In genomic region chr20:51830538-51830937, GRCh38 we compare ENCODE assay signal across 33 cellular contexts. TPM values are rescaled to one million over a fixed set of nuclear protein-coding genes. Genes with fewer than 3 reads are reported as not detected.
"Had no signal": no experiment of that assay in that cellular context is flagged by ENCODE, and none has a peak within 500 bp of the region (broad histone marks: within the 10 kb centered on the region; RNA-seq: fewer than 3 reads in every experiment).

No MANE protein-coding gene starts in this region.

- H3K4me3 Mint-ChIP-seq: activated CD4-positive, alpha-beta memory T cell treated with anti-CD3 and anti-CD28 coated beads for 36 hours; activated CD4-positive, alpha-beta T cell treated with anti-CD3 and anti-CD28 coated beads for 36 hours; activated CD4-positive, alpha-beta T cell treated with anti-CD3 and anti-CD28 coated beads, Interleukin-2, amount 10 ng/mL, durations not matched to agents 24 days and 14 days; activated CD8-positive, alpha-beta memory T cell treated with anti-CD3 and anti-CD28 coated beads, Interleukin-2, amount 10 ng/mL, durations not matched to agents 7 days and 5 days; activated CD8-positive, alpha-beta T cell treated with anti-CD3 and anti-CD28 coated beads, Interleukin-2, amount 10 ng/mL, durations not matched to agents 7 days and 5 days; activated naive CD4-positive, alpha-beta T cell treated with anti-CD3 and anti-CD28 coated beads for 36 hours; activated naive CD4-positive, alpha-beta T cell treated with anti-CD3 and anti-CD28 coated beads, Interleukin-2, amount 50 U/mL, for 24 hours; activated naive CD8-positive, alpha-beta T cell treated with anti-CD3 and anti-CD28 coated beads for 36 hours; activated naive CD8-positive, alpha-beta T cell treated with anti-CD3 and anti-CD28 coated beads, Interleukin-2, amount 50 U/mL, for 24 hours; activated T-helper 1 cell treated with anti-CD3 and anti-CD28 coated beads, Interleukin-12 subunit alpha, Interleukin-12 subunit beta, Interleukin-2, Interleukin-4 antibody, amounts not matched to agents 30 ng/mL and 10 ng/mL and 1 ng/mL, durations not matched to agents 14 hours and 24 hours and 36 hours; effector memory CD8-positive, alpha-beta T cell; T-helper 17 cell; T-helper 2 cell treated with Interferon-gamma antibody and Interleukin-4, amounts not matched to agents 5 μg/mL and 100 μg/mL, for 36 hours had no signal

- H3K9me3 Mint-ChIP-seq: activated CD4-positive, alpha-beta memory T cell treated with anti-CD3 and anti-CD28 coated beads for 36 hours; activated CD4-positive, alpha-beta T cell treated with anti-CD3 and anti-CD28 coated beads, Interleukin-2, amount 10 ng/mL, durations not matched to agents 24 days and 14 days; activated naive CD4-positive, alpha-beta T cell treated with anti-CD3 and anti-CD28 coated beads for 36 hours; activated naive CD4-positive, alpha-beta T cell treated with anti-CD3 and anti-CD28 coated beads, Interleukin-2, amount 50 U/mL, for 24 hours; activated naive CD8-positive, alpha-beta T cell treated with anti-CD3 and anti-CD28 coated beads for 36 hours; activated naive CD8-positive, alpha-beta T cell treated with anti-CD3 and anti-CD28 coated beads, Interleukin-2, amount 50 U/mL, for 24 hours; activated T-helper 1 cell treated with anti-CD3 and anti-CD28 coated beads, Interleukin-12 subunit alpha, Interleukin-12 subunit beta, Interleukin-2, Interleukin-4 antibody, amounts not matched to agents 30 ng/mL and 10 ng/mL and 1 ng/mL, durations not matched to agents 14 hours and 24 hours and 36 hours; activated T-helper 2 cell treated with anti-CD3 and anti-CD28 coated beads, Interferon-gamma antibody, Interleukin-2, Interleukin-4, amounts not matched to agents 10 μg/mL and 5 μg/mL and 100 μg/mL, durations not matched to agents 14 hours and 24 hours and 36 hours; effector memory CD8-positive, alpha-beta T cell; T-helper 2 cell treated with Interferon-gamma antibody and Interleukin-4, amounts not matched to agents 5 μg/mL and 100 μg/mL, for 36 hours had no signal

- DNase-seq: activated CD4-positive, alpha-beta memory T cell treated with anti-CD3 and anti-CD28 coated beads for 36 hours; activated CD4-positive, alpha-beta T cell treated with anti-CD3 and anti-CD28 coated beads for 36 hours; activated CD4-positive, alpha-beta T cell treated with anti-CD3 and anti-CD28 coated beads, Interleukin-2, amount 10 ng/mL, durations not matched to agents 24 days and 14 days; activated CD4-positive, CD25-positive, alpha-beta regulatory T cell; activated CD4-positive, CD25-positive, alpha-beta regulatory T cell treated with anti-CD3 and anti-CD28 coated beads, Interleukin-2, amount 50 U/mL, for 72 hours; activated CD8-positive, alpha-beta memory T cell treated with anti-CD3 and anti-CD28 coated beads, Interleukin-2, amount 10 ng/mL, durations not matched to agents 7 days and 5 days; activated CD8-positive, alpha-beta memory T cell treated with anti-CD3 and anti-CD28 coated beads, Interleukin-2, amount 50 U/mL, for 4 hours; activated CD8-positive, alpha-beta T cell treated with anti-CD3 and anti-CD28 coated beads, Interleukin-2, amount 10 ng/mL, durations not matched to agents 7 days and 5 days; activated effector memory CD4-positive, alpha-beta T cell treated with anti-CD3 and anti-CD28 coated beads, Interleukin-2, amount 50 U/mL, for 16 hours; activated naive CD4-positive, alpha-beta T cell treated with anti-CD3 and anti-CD28 coated beads for 36 hours; activated naive CD8-positive, alpha-beta T cell treated with anti-CD3 and anti-CD28 coated beads for 36 hours; activated naive CD8-positive, alpha-beta T cell treated with anti-CD3 and anti-CD28 coated beads, Interleukin-2, amount 50 U/mL, for 24 hours; activated T-cell treated with anti-CD3 and anti-CD28 coated beads, Interleukin-2, amount 50 U/mL, for 1 hour; activated T-cell treated with anti-CD3 and anti-CD28 coated beads, Interleukin-2, amount 50 U/mL, for 48 hours; adrenal gland; amygdala; aorta; body of pancreas; cortex of kidney; dermis blood vessel endothelial cell; effector CD4-positive, alpha-beta T cell; effector memory CD8-positive, alpha-beta T cell; erythroblast; esophagus squamous epithelium; foreskin melanocyte; heart right ventricle; T-helper 17 cell; T1000 had no signal

- H3K4me3 ChIP-seq: adrenal gland, body of pancreas, esophagus squamous epithelium, gastroesophageal sphincter, heart right ventricle had no signal

- H3K27me3 ChIP-seq: adrenal gland, body of pancreas, esophagus squamous epithelium, gastroesophageal sphincter had no signal

- H3K27me3 Mint-ChIP-seq: activated CD4-positive, alpha-beta T cell treated with anti-CD3 and anti-CD28 coated beads, Interleukin-2, amount 10 ng/mL, durations not matched to agents 24 days and 14 days; activated CD8-positive, alpha-beta memory T cell treated with anti-CD3 and anti-CD28 coated beads, Interleukin-2, amount 10 ng/mL, durations not matched to agents 7 days and 5 days; activated naive CD8-positive, alpha-beta T cell treated with anti-CD3 and anti-CD28 coated beads for 36 hours had no signal

- H3K4me1 ChIP-seq: adrenal gland, body of pancreas, esophagus squamous epithelium, gastroesophageal sphincter, heart right ventricle had no signal

- ATAC-seq: activated CD4-positive, alpha-beta T cell treated with anti-CD3 and anti-CD28 coated beads for 36 hours; activated CD8-positive, alpha-beta memory T cell treated with anti-CD3 and anti-CD28 coated beads, Interleukin-2, amount 10 ng/mL, durations not matched to agents 7 days and 5 days; activated CD8-positive, alpha-beta T cell treated with anti-CD3 and anti-CD28 coated beads, Interleukin-2, amount 10 ng/mL, durations not matched to agents 7 days and 5 days; activated naive CD8-positive, alpha-beta T cell treated with anti-CD3 and anti-CD28 coated beads, Interleukin-2, amount 50 U/mL, for 24 hours; body of pancreas; effector memory CD8-positive, alpha-beta T cell; gastroesophageal sphincter; heart right ventricle; T-helper 17 cell had no signal

- H3K27ac ChIP-seq: adrenal gland, body of pancreas, esophagus squamous epithelium, gastroesophageal sphincter, heart right ventricle had no signal

- H3K36me3 Mint-ChIP-seq: activated CD4-positive, alpha-beta memory T cell treated with anti-CD3 and anti-CD28 coated beads for 36 hours; activated CD8-positive, alpha-beta memory T cell treated with anti-CD3 and anti-CD28 coated beads, Interleukin-2, amount 10 ng/mL, durations not matched to agents 7 days and 5 days; activated naive CD4-positive, alpha-beta T cell treated with anti-CD3 and anti-CD28 coated beads, Interleukin-2, amount 50 U/mL, for 24 hours; activated naive CD8-positive, alpha-beta T cell treated with anti-CD3 and anti-CD28 coated beads for 36 hours had no signal

- H3K9me3 ChIP-seq: adrenal gland, body of pancreas, esophagus squamous epithelium, gastroesophageal sphincter, heart right ventricle had no signal

- H3K27ac Mint-ChIP-seq: activated CD4-positive, alpha-beta memory T cell treated with anti-CD3 and anti-CD28 coated beads for 36 hours; activated CD4-positive, alpha-beta T cell treated with anti-CD3 and anti-CD28 coated beads for 36 hours; activated CD4-positive, alpha-beta T cell treated with anti-CD3 and anti-CD28 coated beads, Interleukin-2, amount 10 ng/mL, durations not matched to agents 24 days and 14 days; activated CD8-positive, alpha-beta memory T cell treated with anti-CD3 and anti-CD28 coated beads, Interleukin-2, amount 10 ng/mL, durations not matched to agents 7 days and 5 days; activated CD8-positive, alpha-beta T cell treated with anti-CD3 and anti-CD28 coated beads, Interleukin-2, amount 10 ng/mL, durations not matched to agents 7 days and 5 days; activated naive CD4-positive, alpha-beta T cell treated with anti-CD3 and anti-CD28 coated beads for 36 hours; activated naive CD4-positive, alpha-beta T cell treated with anti-CD3 and anti-CD28 coated beads, Interleukin-2, amount 50 U/mL, for 24 hours; activated naive CD8-positive, alpha-beta T cell treated with anti-CD3 and anti-CD28 coated beads for 36 hours; activated naive CD8-positive, alpha-beta T cell treated with anti-CD3 and anti-CD28 coated beads, Interleukin-2, amount 50 U/mL, for 24 hours; activated T-helper 1 cell treated with anti-CD3 and anti-CD28 coated beads, Interleukin-12 subunit alpha, Interleukin-12 subunit beta, Interleukin-2, Interleukin-4 antibody, amounts not matched to agents 30 ng/mL and 10 ng/mL and 1 ng/mL, durations not matched to agents 14 hours and 24 hours and 36 hours; activated T-helper 2 cell treated with anti-CD3 and anti-CD28 coated beads, Interferon-gamma antibody, Interleukin-2, Interleukin-4, amounts not matched to agents 10 μg/mL and 5 μg/mL and 100 μg/mL, durations not matched to agents 14 hours and 24 hours and 36 hours; effector memory CD8-positive, alpha-beta T cell; T-helper 17 cell; T-helper 2 cell treated with Interferon-gamma antibody and Interleukin-4, amounts not matched to agents 5 μg/mL and 100 μg/mL, for 36 hours had no signal

- H3K4me1 Mint-ChIP-seq: activated CD4-positive, alpha-beta T cell treated with anti-CD3 and anti-CD28 coated beads for 36 hours; activated CD4-positive, alpha-beta T cell treated with anti-CD3 and anti-CD28 coated beads, Interleukin-2, amount 10 ng/mL, durations not matched to agents 24 days and 14 days; activated CD8-positive, alpha-beta memory T cell treated with anti-CD3 and anti-CD28 coated beads, Interleukin-2, amount 10 ng/mL, durations not matched to agents 7 days and 5 days; activated naive CD4-positive, alpha-beta T cell treated with anti-CD3 and anti-CD28 coated beads, Interleukin-2, amount 50 U/mL, for 24 hours; activated naive CD8-positive, alpha-beta T cell treated with anti-CD3 and anti-CD28 coated beads for 36 hours; activated naive CD8-positive, alpha-beta T cell treated with anti-CD3 and anti-CD28 coated beads, Interleukin-2, amount 50 U/mL, for 24 hours had no signal

- H3K36me3 ChIP-seq: adrenal gland, esophagus squamous epithelium, gastroesophageal sphincter, heart right ventricle had no signal

RNA-seq across cellular contexts. Expression of gene SALL4, which starts 28.2 kb away (rescaled TPM):
- total RNA-seq: activated CD4-positive, alpha-beta memory T cell treated with anti-CD3 and anti-CD28 coated beads for 36 hours; activated CD8-positive, alpha-beta T cell treated with anti-CD3 and anti-CD28 coated beads, Interleukin-2, amount 10 ng/mL, durations not matched to agents 7 days and 5 days; activated naive CD4-positive, alpha-beta T cell treated with anti-CD3 and anti-CD28 coated beads for 36 hours; gastroesophageal sphincter had no signal
